12 cellular contexts compared by ENCODE assay signal in the genomic region with DNA sequence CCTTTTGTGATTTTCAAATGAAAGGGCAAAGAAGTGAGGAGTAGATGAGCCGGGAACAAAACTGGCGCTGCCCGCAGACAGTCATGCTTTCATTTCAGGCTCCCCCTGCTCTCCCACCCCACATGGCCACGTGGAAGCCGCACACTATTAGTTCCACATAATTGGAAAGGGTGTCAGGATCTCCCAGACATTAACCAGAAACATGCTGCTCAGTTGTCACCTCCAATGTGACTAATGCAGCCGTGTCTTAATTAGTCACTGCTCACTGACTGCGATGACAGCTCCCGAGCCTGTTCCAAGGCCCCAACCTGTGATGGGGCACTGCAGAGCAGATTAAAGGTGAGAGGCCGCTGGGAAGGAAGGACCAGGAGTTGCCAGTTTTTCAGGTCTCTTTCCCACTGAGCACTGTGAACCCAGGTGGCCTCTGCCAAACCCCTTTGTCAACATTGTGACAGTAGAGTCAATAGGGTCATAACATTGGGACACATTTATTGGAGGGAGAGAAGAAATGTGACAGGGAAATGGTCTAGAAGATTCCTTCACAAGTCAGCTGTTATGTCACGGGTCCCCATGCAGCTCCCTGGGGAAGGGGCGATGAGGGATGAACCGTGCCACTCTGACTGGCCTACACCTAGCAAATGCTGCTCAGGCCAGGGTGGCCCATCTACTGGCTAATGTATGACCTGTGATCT. TPM values are rescaled to one million over a fixed set of nuclear protein-coding genes. Genes with fewer than 3 reads are reported as not detected.
DNase-seq lines count a peak whose midpoint lies in the region; ATAC-seq, FAIRE-seq and TF ChIP-seq lines count a peak whose summit lies in the region.
"Had no signal": no experiment of that assay in that cellular context is flagged by ENCODE, and none has a peak within 500 bp of the region (broad histone marks: within the 10 kb centered on the region; RNA-seq: fewer than 3 reads in every experiment).

No MANE protein-coding gene starts in this region.

- H3K27ac Mint-ChIP-seq in activated naive CD4-positive, alpha-beta T cell treated with anti-CD3 and anti-CD28 coated beads for 36 hours, result peak overlapping the region; percentile 66

- peaks cover 4% of the 10 kb centered on the region for H3K36me3 Mint-ChIP-seq in activated naive CD4-positive, alpha-beta T cell treated with anti-CD3 and anti-CD28 coated beads for 36 hours (ENCODE audit: low read depth)

- no peaks in the 10 kb centered on the region for H3K27me3 Mint-ChIP-seq in activated naive CD4-positive, alpha-beta T cell treated with anti-CD3 and anti-CD28 coated beads for 36 hours (ENCODE audit: low read depth)
- H3K27me3 Mint-ChIP-seq: stimulated activated naive B cell treated with anti-CD40 and anti-IgM and Interleukin-4, amounts not matched to agents 10 μg/mL and 1 μg/mL and 100 μg/mL, for 72 hours had no signal

- H3K27me3 ChIP-seq in spleen (replicated peaks in 1 of 7), result no peaks in the 10 kb centered on the region
- H3K27me3 ChIP-seq: SJCRH30 had no signal

- intact Hi-C loops in activated naive CD4-positive, alpha-beta T cell treated with anti-CD3 and anti-CD28 coated beads for 36 hours (cut with micrococcal nuclease), result no loop called here
- intact Hi-C loops in spleen (cut with DNase I; ENCODE audit: low total_unique reads), result no loop called here

- no peak overlapping the region for H3K4me3 ChIP-seq in spleen
- H3K4me3 ChIP-seq: SJCRH30 had no signal

- no peak overlapping the region for H3K27ac ChIP-seq in spleen
- H3K27ac ChIP-seq: SJCRH30 had no signal

- H3K4me1 ChIP-seq in spleen, result no peaks in the 10 kb centered on the region
- H3K4me1 ChIP-seq: SJCRH30 had no signal

- peak; percentile 76 for FAIRE-seq in islet of Langerhans (lab: Jason Lieb, UNC)

- TF ChIP-seq CTCF in spleen (IDR thresholded peaks at IDR 0.05 in 8 of 11, conservative IDR thresholded peaks at IDR 0.05 in 3 of 11), result no peak

- peaks cover 5% of the 10 kb centered on the region for H3K4me1 Mint-ChIP-seq in activated naive CD4-positive, alpha-beta T cell treated with anti-CD3 and anti-CD28 coated beads for 36 hours (ENCODE audit: low read depth)
- H3K4me1 Mint-ChIP-seq: stimulated activated naive B cell treated with anti-CD40 and anti-IgM and Interleukin-4, amounts not matched to agents 10 μg/mL and 1 μg/mL and 100 μg/mL, for 72 hours had no signal

- peaks cover 0 to 62% (median 15%) of the 10 kb centered on the region in 6 donors for H3K36me3 ChIP-seq in spleen
- H3K36me3 ChIP-seq: SJCRH30 had no signal

- H3K9me3 Mint-ChIP-seq in activated naive CD4-positive, alpha-beta T cell treated with anti-CD3 and anti-CD28 coated beads for 36 hours, result no peaks in the 10 kb centered on the region
- H3K9me3 Mint-ChIP-seq: stimulated activated naive B cell treated with anti-CD40 and anti-IgM and Interleukin-4, amounts not matched to agents 10 μg/mL and 1 μg/mL and 100 μg/mL, for 72 hours had no signal

- no peaks in the 10 kb centered on the region for H3K9me3 ChIP-seq in spleen
- H3K9me3 ChIP-seq: SJCRH30 had no signal

- 83 to 93% (median 87%) methylated on average over 12 of the region's 12 CpGs for WGBS in spleen, 5 donors

- H3K4me3 Mint-ChIP-seq in activated naive CD4-positive, alpha-beta T cell treated with anti-CD3 and anti-CD28 coated beads for 36 hours, result no peak overlapping the region
- H3K4me3 Mint-ChIP-seq: stimulated activated naive B cell treated with anti-CD40 and anti-IgM and Interleukin-4, amounts not matched to agents 10 μg/mL and 1 μg/mL and 100 μg/mL, for 72 hours had no signal

- ATAC-seq in GM19455 (IDR thresholded peaks at IDR 0.05; ENCODE audit: unreplicated experiment), result no peak
- ATAC-seq in HG03432 (IDR thresholded peaks at IDR 0.05; ENCODE audit: unreplicated experiment), result no peak
- ATAC-seq: stimulated activated naive B cell treated with anti-CD40 and anti-IgM and Interleukin-4, amounts not matched to agents 10 μg/mL and 1 μg/mL and 100 μg/mL, for 72 hours had no signal

- CTCF ChIA-PET in activated naive CD4-positive, alpha-beta T cell treated with anti-CD3 and anti-CD28 coated beads for 36 hours (lab: Charles Lee), result no interaction called here

- TF ChIP-seq POLR2A in spleen (IDR thresholded peaks at IDR 0.05), result no peak

- DNase-seq in activated naive CD4-positive, alpha-beta T cell treated with anti-CD3 and anti-CD28 coated beads for 36 hours, result no peak
- no peak for DNase-seq in activated naive CD4-positive, alpha-beta T cell treated with Interleukin-2 at 50 U/mL for 16 hours
- DNase-seq in astrocyte of the hippocampus (ENCODE audit: low read depth, low spot score), result peak; percentile 69
- peak; percentile 38 for DNase-seq in spleen
- no peak for DNase-seq in H4 (ENCODE audit: low spot score)
- DNase-seq: mammary epithelial cell; SJCRH30; stimulated activated CD4-positive, alpha-beta T cell treated with anti-CD3 and anti-CD28 coated beads, Interleukin-12 subunit alpha, Interleukin-12 subunit beta, amount 100 ng/mL, for 4 hours; stimulated activated naive B cell treated with anti-CD40 and anti-IgM and Interleukin-4, amounts not matched to agents 10 μg/mL and 1 μg/mL and 100 μg/mL, for 72 hours had no signal

RNA-seq across cellular contexts. Expression of gene SFMBT1, which starts 38.6 kb away (rescaled TPM):
- 10 to 100 TPM; 15.1 to 15.4 TPM for total RNA-seq in activated naive CD4-positive, alpha-beta T cell treated with anti-CD3 and anti-CD28 coated beads for 36 hours
- 10 to 100 TPM in 6 of 7 donors, 1 to 10 TPM in 1; 9.0 to 24.9 (median 14.0) TPM for total RNA-seq in spleen
- 1 to 10 TPM; 3.0 to 3.5 (median 3.1) TPM for polyA plus RNA-seq in spleen
- total RNA-seq in H4 (2014; rRNA removed; shearing (Covaris generic)), result 3.5 and 8.0 TPM in 2 replicates

RNA-seq across cellular contexts. Expression of gene RFT1, which starts 45.8 kb away (rescaled TPM):
- 10 to 100 TPM; 29.9 to 31.7 TPM for total RNA-seq in activated naive CD4-positive, alpha-beta T cell treated with anti-CD3 and anti-CD28 coated beads for 36 hours
- 10 to 100 TPM; 12.1 to 25.6 (median 17.8) TPM for total RNA-seq in spleen
- 1 to 10 TPM; 6.0 to 8.9 (median 8.1) TPM for polyA plus RNA-seq in spleen
- total RNA-seq in H4 (2014; rRNA removed; shearing (Covaris generic)), result 6.2 and 16.5 TPM in 2 replicates

Comparison
In these comparisons a context has a peak if more than half of its experiments do, and no peak if none do; other contexts are left out.
1. DNase-seq: peak in astrocyte of the hippocampus (single experiment) and spleen (single experiment); none in activated naive CD4-positive, alpha-beta T cell treated with anti-CD3 and anti-CD28 coated beads for 36 hours (single experiment), activated naive CD4-positive, alpha-beta T cell treated with Interleukin-2 at 50 U/mL for 16 hours (single experiment) and H4 (single experiment).